ENCODE assay signal across 8 cellular contexts in genomic region chr7:43454936-43455518, GRCh38.
DNase-seq lines count a peak whose midpoint lies in the region; ATAC-seq and TF ChIP-seq lines count a peak whose summit lies in the region.

No MANE protein-coding gene starts in this region.

- WGBS in spleen, 5 donors = 27 to 34% (median 32%) methylated on average over 8 of the region's 8 CpGs

- H3K36me3 Mint-ChIP-seq in activated naive CD8-positive, alpha-beta T cell treated with anti-CD3 and anti-CD28 coated beads, Interleukin-2, amount 50 U/mL, for 24 hours (ENCODE audit: low read depth) = no peaks in the 10 kb centered on the region

- no peak overlapping the region for H3K4me3 Mint-ChIP-seq in activated naive CD8-positive, alpha-beta T cell treated with anti-CD3 and anti-CD28 coated beads, Interleukin-2, amount 50 U/mL, for 24 hours

- DNase-seq in CD1c-positive myeloid dendritic cell (ENCODE audit: extremely low spot score) (peak; percentile 37), foreskin melanocyte (peak; percentile 36), spleen (no peak)
- no peak for DNase-seq in activated naive CD8-positive, alpha-beta T cell treated with anti-CD3 and anti-CD28 coated beads, Interleukin-2, amount 50 U/mL, for 24 hours

- H3K4me1 Mint-ChIP-seq in activated naive CD8-positive, alpha-beta T cell treated with anti-CD3 and anti-CD28 coated beads, Interleukin-2, amount 50 U/mL, for 24 hours = no peaks in the 10 kb centered on the region

- H3K4me3 ChIP-seq in spleen = no peak overlapping the region

- TF ChIP-seq POLR2A in spleen (IDR thresholded peaks at IDR 0.05) = no peak

- no peaks in the 10 kb centered on the region for H3K9me3 Mint-ChIP-seq in activated naive CD8-positive, alpha-beta T cell treated with anti-CD3 and anti-CD28 coated beads, Interleukin-2, amount 50 U/mL, for 24 hours

- H3K27me3 Mint-ChIP-seq in activated naive CD8-positive, alpha-beta T cell treated with anti-CD3 and anti-CD28 coated beads, Interleukin-2, amount 50 U/mL, for 24 hours = peaks cover 3% of the 10 kb centered on the region

- ATAC-seq in GM18870 (IDR thresholded peaks at IDR 0.05; ENCODE audit: unreplicated experiment) (peak; percentile 57), HG03558 (IDR thresholded peaks at IDR 0.05; ENCODE audit: extremely low read depth, unreplicated experiment) (peak; percentile 56), SK-N-SH treated with all-trans-retinoic acid at 6 μM for 48 hours (peak; percentile 76), HG02610 (IDR thresholded peaks at IDR 0.05; ENCODE audit: unreplicated experiment) (no peak)
- no peak for ATAC-seq in activated naive CD8-positive, alpha-beta T cell treated with anti-CD3 and anti-CD28 coated beads, Interleukin-2, amount 50 U/mL, for 24 hours

- no peaks in the 10 kb centered on the region for H3K27me3 ChIP-seq in spleen (replicated peaks in 1 of 7)

- TF ChIP-seq CTCF in spleen (IDR thresholded peaks at IDR 0.05 in 8 of 11, conservative IDR thresholded peaks at IDR 0.05 in 3 of 11) = peak in 9 of 11 experiments; percentile 22 to 59 (median 38)

- no peaks in the 10 kb centered on the region for H3K9me3 ChIP-seq in spleen

- no peak overlapping the region for H3K27ac ChIP-seq in spleen

- peaks cover 0 to 7% (median 0%) of the 10 kb centered on the region in 6 donors for H3K4me1 ChIP-seq in spleen

- no peaks in the 10 kb centered on the region for H3K36me3 ChIP-seq in spleen

- H3K27ac Mint-ChIP-seq in activated naive CD8-positive, alpha-beta T cell treated with anti-CD3 and anti-CD28 coated beads, Interleukin-2, amount 50 U/mL, for 24 hours = no peak overlapping the region

- intact Hi-C loops in spleen (cut with DNase I; ENCODE audit: low total_unique reads) = no loop called here

TF ChIP-seq in SK-N-SH treated with all-trans-retinoic acid at 6 μM for 48 hours, 23 proteins besides CTCF, POLR2A, EP300 and RAD21:
- TF ChIP-seq ESRRG (CRISPR knock-in tag; IDR thresholded peaks at IDR 0.05) (no peak), ISL1 (CRISPR knock-in tag; IDR thresholded peaks at IDR 0.05) (no peak), ZC3H10 (CRISPR knock-in tag; IDR thresholded peaks at IDR 0.05) (no peak), ZNF565 (CRISPR knock-in tag; conservative IDR thresholded peaks at IDR 0.05; ENCODE audit: low read depth) (no peak), ZNF70 (CRISPR knock-in tag; IDR thresholded peaks at IDR 0.05) (no peak), GLIS3 (CRISPR knock-in tag; IDR thresholded peaks at IDR 0.05) (no peak), TOX (CRISPR knock-in tag; IDR thresholded peaks at IDR 0.05; ENCODE audit: borderline replicate concordance) (no peak), CSDC2 (CRISPR knock-in tag; IDR thresholded peaks at IDR 0.05) (no peak)
- TF ChIP-seq, protein P1, sequence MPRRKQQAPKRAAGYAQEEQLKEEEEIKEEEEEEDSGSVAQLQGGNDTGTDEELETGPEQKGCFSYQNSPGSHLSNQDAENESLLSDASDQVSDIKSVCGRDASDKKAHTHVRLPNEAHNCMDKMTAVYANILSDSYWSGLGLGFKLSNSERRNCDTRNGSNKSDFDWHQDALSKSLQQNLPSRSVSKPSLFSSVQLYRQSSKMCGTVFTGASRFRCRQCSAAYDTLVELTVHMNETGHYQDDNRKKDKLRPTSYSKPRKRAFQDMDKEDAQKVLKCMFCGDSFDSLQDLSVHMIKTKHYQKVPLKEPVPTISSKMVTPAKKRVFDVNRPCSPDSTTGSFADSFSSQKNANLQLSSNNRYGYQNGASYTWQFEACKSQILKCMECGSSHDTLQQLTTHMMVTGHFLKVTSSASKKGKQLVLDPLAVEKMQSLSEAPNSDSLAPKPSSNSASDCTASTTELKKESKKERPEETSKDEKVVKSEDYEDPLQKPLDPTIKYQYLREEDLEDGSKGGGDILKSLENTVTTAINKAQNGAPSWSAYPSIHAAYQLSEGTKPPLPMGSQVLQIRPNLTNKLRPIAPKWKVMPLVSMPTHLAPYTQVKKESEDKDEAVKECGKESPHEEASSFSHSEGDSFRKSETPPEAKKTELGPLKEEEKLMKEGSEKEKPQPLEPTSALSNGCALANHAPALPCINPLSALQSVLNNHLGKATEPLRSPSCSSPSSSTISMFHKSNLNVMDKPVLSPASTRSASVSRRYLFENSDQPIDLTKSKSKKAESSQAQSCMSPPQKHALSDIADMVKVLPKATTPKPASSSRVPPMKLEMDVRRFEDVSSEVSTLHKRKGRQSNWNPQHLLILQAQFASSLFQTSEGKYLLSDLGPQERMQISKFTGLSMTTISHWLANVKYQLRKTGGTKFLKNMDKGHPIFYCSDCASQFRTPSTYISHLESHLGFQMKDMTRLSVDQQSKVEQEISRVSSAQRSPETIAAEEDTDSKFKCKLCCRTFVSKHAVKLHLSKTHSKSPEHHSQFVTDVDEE (CRISPR knock-in tag; IDR thresholded peaks at IDR 0.05) = no peak
- TF ChIP-seq, protein P2, sequence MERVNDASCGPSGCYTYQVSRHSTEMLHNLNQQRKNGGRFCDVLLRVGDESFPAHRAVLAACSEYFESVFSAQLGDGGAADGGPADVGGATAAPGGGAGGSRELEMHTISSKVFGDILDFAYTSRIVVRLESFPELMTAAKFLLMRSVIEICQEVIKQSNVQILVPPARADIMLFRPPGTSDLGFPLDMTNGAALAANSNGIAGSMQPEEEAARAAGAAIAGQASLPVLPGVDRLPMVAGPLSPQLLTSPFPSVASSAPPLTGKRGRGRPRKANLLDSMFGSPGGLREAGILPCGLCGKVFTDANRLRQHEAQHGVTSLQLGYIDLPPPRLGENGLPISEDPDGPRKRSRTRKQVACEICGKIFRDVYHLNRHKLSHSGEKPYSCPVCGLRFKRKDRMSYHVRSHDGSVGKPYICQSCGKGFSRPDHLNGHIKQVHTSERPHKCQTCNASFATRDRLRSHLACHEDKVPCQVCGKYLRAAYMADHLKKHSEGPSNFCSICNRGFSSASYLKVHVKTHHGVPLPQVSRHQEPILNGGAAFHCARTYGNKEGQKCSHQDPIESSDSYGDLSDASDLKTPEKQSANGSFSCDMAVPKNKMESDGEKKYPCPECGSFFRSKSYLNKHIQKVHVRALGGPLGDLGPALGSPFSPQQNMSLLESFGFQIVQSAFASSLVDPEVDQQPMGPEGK (CRISPR knock-in tag; IDR thresholded peaks at IDR 0.05; ENCODE audit: borderline replicate concordance) = no peak

Comparison
In these comparisons a context has a peak if more than half of its experiments do, and no peak if none do; other contexts are left out.
1. DNase-seq: peak in CD1c-positive myeloid dendritic cell (single experiment) and foreskin melanocyte (single experiment); none in spleen (single experiment) and activated naive CD8-positive, alpha-beta T cell treated with anti-CD3 and anti-CD28 coated beads, Interleukin-2, amount 50 U/mL, for 24 hours (single experiment).
2. ATAC-seq: peak in GM18870 (single experiment), HG03558 (single experiment) and SK-N-SH treated with all-trans-retinoic acid at 6 μM for 48 hours (single experiment); none in HG02610 (single experiment) and activated naive CD8-positive, alpha-beta T cell treated with anti-CD3 and anti-CD28 coated beads, Interleukin-2, amount 50 U/mL, for 24 hours (single experiment).